Comparison of ENCODE assay signal across 24 cellular contexts in the genomic region with DNA sequence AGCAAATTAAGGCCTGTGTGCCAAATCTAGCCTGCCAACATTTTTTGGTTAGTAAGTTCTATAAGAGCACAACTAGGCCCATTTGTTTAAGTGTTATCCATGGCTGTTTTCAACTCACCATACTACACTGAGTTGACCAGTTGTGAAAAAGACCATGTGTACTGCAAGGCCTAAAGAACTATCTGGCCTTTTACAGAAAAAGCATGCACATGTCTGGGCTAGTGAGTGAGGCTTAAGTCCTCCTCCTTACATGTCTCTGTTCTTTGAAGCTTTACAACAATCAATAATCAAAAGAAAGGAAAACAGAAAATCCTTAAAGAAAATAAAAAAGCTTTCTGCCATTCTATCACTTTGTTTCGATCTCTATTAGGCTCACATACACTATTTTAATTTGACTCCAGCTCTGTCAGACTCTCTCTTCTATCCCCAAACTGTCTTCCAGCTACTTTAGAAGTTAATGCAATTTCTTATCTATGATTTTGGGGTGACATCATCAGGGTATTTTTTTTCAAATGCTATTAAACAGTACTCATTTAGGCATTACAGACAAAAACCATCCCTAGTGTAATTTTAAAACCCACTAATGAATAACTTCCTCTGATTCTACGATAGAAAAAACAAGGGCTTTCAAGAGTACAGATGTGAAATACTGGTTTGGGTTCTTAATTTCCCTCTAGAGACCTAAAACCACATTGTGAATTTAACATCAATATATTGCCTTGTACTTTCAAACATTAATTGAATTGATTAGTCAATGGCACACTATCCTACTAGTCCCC.
DNase-seq lines count a peak whose midpoint lies in the region; ATAC-seq, FAIRE-seq and TF ChIP-seq lines count a peak whose summit lies in the region.
"Had no signal": no experiment of that assay in that cellular context is flagged by ENCODE, and none has a peak within 500 bp of the region (broad histone marks: within the 10 kb centered on the region; RNA-seq: fewer than 3 reads in every experiment).

No MANE protein-coding gene starts in this region.

- H2AFZ ChIP-seq in K562 (ENCODE audit: low read depth, low read length), result no peak overlapping the region

- TF ChIP-seq RAD21 in K562 (CRISPR knock-in tag; conservative IDR thresholded peaks at IDR 0.05 in 1 of 2, IDR thresholded peaks at IDR 0.05 in 1 of 2), result no peak

- H3K4me2 ChIP-seq in K562 (ENCODE audit: insufficient read depth, low read length), result no peak overlapping the region

- in situ Hi-C loops in K562 (cut with MboI), result no loop called here

- no peak for TF ChIP-seq POLR2A in K562 (conservative IDR thresholded peaks at IDR 0.05)

- H3K9me3 Mint-ChIP-seq in activated CD8-positive, alpha-beta T cell treated with anti-CD3 and anti-CD28 coated beads for 36 hours, result no peaks in the 10 kb centered on the region
- H3K9me3 Mint-ChIP-seq in activated CD8-positive, alpha-beta T cell treated with anti-CD3 and anti-CD28 coated beads, Interleukin-2, amount 10 ng/mL, durations not matched to agents 7 days and 5 days (ENCODE audit: insufficient read depth), result no peaks in the 10 kb centered on the region
- H3K9me3 Mint-ChIP-seq in memory B cell, result peaks cover 3% of the 10 kb centered on the region
- H3K9me3 Mint-ChIP-seq: HFFc6 had no signal

- H3K4me3 ChIP-seq in K562, result no peak overlapping the region
- H3K4me3 ChIP-seq: heart left ventricle had no signal

- H3K27ac ChIP-seq in K562 (ENCODE audit: extremely low read depth, low read depth, low read length), result no peak overlapping the region
- H3K27ac ChIP-seq: heart left ventricle had no signal

- ATAC-seq in activated CD8-positive, alpha-beta T cell treated with anti-CD3 and anti-CD28 coated beads for 36 hours, result no peak
- ATAC-seq in activated CD8-positive, alpha-beta T cell treated with anti-CD3 and anti-CD28 coated beads, Interleukin-2, amount 10 ng/mL, durations not matched to agents 7 days and 5 days, result no peak
- ATAC-seq in HG03354 (IDR thresholded peaks at IDR 0.05; ENCODE audit: poor library complexity, severe bottlenecking, unreplicated experiment), result peak; percentile 58
- peak; percentile 39; the same call in 2 of the 3 replicates for ATAC-seq in K562
- no peak for ATAC-seq in memory B cell (ENCODE audit: low read depth)
- no peak for ATAC-seq in HG02885 (IDR thresholded peaks at IDR 0.05; ENCODE audit: poor library complexity, unreplicated experiment)
- ATAC-seq: activated CD4-positive, alpha-beta T cell treated with anti-CD3 and anti-CD28 coated beads for 36 hours; activated naive CD4-positive, alpha-beta T cell treated with anti-CD3 and anti-CD28 coated beads, Interleukin-2, amount 50 U/mL, for 72 hours; activated T-cell treated with anti-CD3 and anti-CD28 coated beads, Interleukin-2, amount 50 U/mL, for 4 hours; heart left ventricle; left cardiac atrium; naive thymus-derived CD4-positive, alpha-beta T cell; Panc1 had no signal

- H3K27ac Mint-ChIP-seq in activated CD8-positive, alpha-beta T cell treated with anti-CD3 and anti-CD28 coated beads for 36 hours, result peak overlapping the region; percentile 23
- H3K27ac Mint-ChIP-seq in activated CD8-positive, alpha-beta T cell treated with anti-CD3 and anti-CD28 coated beads, Interleukin-2, amount 10 ng/mL, durations not matched to agents 7 days and 5 days, result no peak overlapping the region
- H3K27ac Mint-ChIP-seq in memory B cell, result peak overlapping the region; percentile 26
- H3K27ac Mint-ChIP-seq: activated CD4-positive, alpha-beta T cell treated with anti-CD3 and anti-CD28 coated beads for 36 hours; activated naive CD4-positive, alpha-beta T cell treated with anti-CD3 and anti-CD28 coated beads, Interleukin-2, amount 50 U/mL, for 72 hours; HFFc6 had no signal

- H4K20me1 ChIP-seq in K562 (replicated peaks; ENCODE audit: control insufficient read depth, insufficient read depth, low read length), result no peaks in the 10 kb centered on the region

- POLR2A ChIA-PET in activated CD8-positive, alpha-beta T cell treated with anti-CD3 and anti-CD28 coated beads for 36 hours (lab: Charles Lee), result no interaction called here
- POLR2A ChIA-PET in activated CD8-positive, alpha-beta T cell treated with anti-CD3 and anti-CD28 coated beads, Interleukin-2, amount 10 ng/mL, durations not matched to agents 7 days and 5 days (lab: Charles Lee), result no interaction called here
- POLR2A ChIA-PET in K562 (lab: Yijun Ruan, JAX), result no interaction called here

- no TSS peak for BruUV-seq in K562 (replicated peaks; lab: Mats Ljungman, UMichigan)

- H3K36me3 ChIP-seq in K562 (ENCODE audit: control insufficient read depth, insufficient read depth, low read length), result 0 out of 3 replicates have a peak, but pooled peaks cover 3% of the 10 kb centered on the region
- H3K36me3 ChIP-seq: BE2C had no signal

- peaks cover 17% of the 10 kb centered on the region for H3K36me3 Mint-ChIP-seq in activated CD8-positive, alpha-beta T cell treated with anti-CD3 and anti-CD28 coated beads for 36 hours (ENCODE audit: low read depth)
- H3K36me3 Mint-ChIP-seq in activated CD8-positive, alpha-beta T cell treated with anti-CD3 and anti-CD28 coated beads, Interleukin-2, amount 10 ng/mL, durations not matched to agents 7 days and 5 days (ENCODE audit: low read depth), result peaks cover 12% of the 10 kb centered on the region
- H3K36me3 Mint-ChIP-seq in memory B cell, result peaks cover 28% of the 10 kb centered on the region

- TF ChIP-seq CTCF in activated CD8-positive, alpha-beta T cell treated with anti-CD3 and anti-CD28 coated beads for 36 hours (IDR thresholded peaks at IDR 0.05), result no peak
- TF ChIP-seq CTCF in K562 (IDR thresholded peaks at IDR 0.05 in 2 of 3, conservative IDR thresholded peaks at IDR 0.05 in 1 of 3; ENCODE audit: insufficient read depth in 2 of 3, low read depth in 1 of 3, low read length in 3 of 3), result no peak

- H3K27me3 Mint-ChIP-seq in activated CD8-positive, alpha-beta T cell treated with anti-CD3 and anti-CD28 coated beads for 36 hours, result no peaks in the 10 kb centered on the region
- no peaks in the 10 kb centered on the region for H3K27me3 Mint-ChIP-seq in activated CD8-positive, alpha-beta T cell treated with anti-CD3 and anti-CD28 coated beads, Interleukin-2, amount 10 ng/mL, durations not matched to agents 7 days and 5 days (ENCODE audit: low read depth)
- no peaks in the 10 kb centered on the region for H3K27me3 Mint-ChIP-seq in memory B cell
- H3K27me3 Mint-ChIP-seq: activated CD4-positive, alpha-beta T cell treated with anti-CD3 and anti-CD28 coated beads for 36 hours; naive thymus-derived CD4-positive, alpha-beta T cell had no signal

- CTCF ChIA-PET in activated CD8-positive, alpha-beta T cell treated with anti-CD3 and anti-CD28 coated beads for 36 hours (lab: Charles Lee), result no interaction called here
- CTCF ChIA-PET in activated CD8-positive, alpha-beta T cell treated with anti-CD3 and anti-CD28 coated beads, Interleukin-2, amount 10 ng/mL, durations not matched to agents 7 days and 5 days (lab: Charles Lee), result no interaction called here
- CTCF ChIA-PET in K562 (lab: Yijun Ruan, JAX; ENCODE audit: low intra/inter-chr PET ratio), result no interaction called here

- no peak for DNase-seq in activated CD8-positive, alpha-beta T cell treated with anti-CD3 and anti-CD28 coated beads for 36 hours
- DNase-seq in activated CD8-positive, alpha-beta T cell treated with anti-CD3 and anti-CD28 coated beads, Interleukin-2, amount 10 ng/mL, durations not matched to agents 7 days and 5 days, result no peak
- DNase-seq in K562 (ENCODE audit: extremely low read depth in 1 of 4, low spot score in 3 of 4) (no peak), memory B cell (ENCODE audit: low spot score in 2 of 2) (no peak), anterior cingulate cortex (lab: John Stamatoyannopoulos, UW) (no peak), C1 segment of cervical spinal cord (lab: John Stamatoyannopoulos, UW) (no peak)
- DNase-seq: 8988T; activated CD4-positive, alpha-beta T cell treated with anti-CD3 and anti-CD28 coated beads for 36 hours; activated T-cell treated with anti-CD3 and anti-CD28 coated beads, Interleukin-2, amount 50 U/mL, for 4 hours; BE2C; cerebellar nuclear complex; heart left ventricle; HFFc6; left cardiac atrium; naive thymus-derived CD4-positive, alpha-beta T cell; NCI-H524; NK-92 treated with Interleukin-12 subunit alpha and Interleukin-12 subunit beta, amount 100 ng/mL, for 24 hours; substantia nigra; T-helper 1 cell had no signal

- TF ChIP-seq EP300 in K562 (IDR thresholded peaks at IDR 0.05; ENCODE audit: low read length), result no peak

- H3K79me2 ChIP-seq in K562 (ENCODE audit: control insufficient read depth, insufficient read depth, low read length), result no peaks in the 10 kb centered on the region

- no peaks in the 10 kb centered on the region for H3K4me1 Mint-ChIP-seq in activated CD8-positive, alpha-beta T cell treated with anti-CD3 and anti-CD28 coated beads for 36 hours (ENCODE audit: low read depth)
- no peaks in the 10 kb centered on the region for H3K4me1 Mint-ChIP-seq in activated CD8-positive, alpha-beta T cell treated with anti-CD3 and anti-CD28 coated beads, Interleukin-2, amount 10 ng/mL, durations not matched to agents 7 days and 5 days (ENCODE audit: low read depth)
- H3K4me1 Mint-ChIP-seq in memory B cell, result peaks cover 6% of the 10 kb centered on the region

- no peaks in the 10 kb centered on the region for H3K9me3 ChIP-seq in K562 (replicated peaks; ENCODE audit: control insufficient read depth, insufficient read depth, low read depth, low read length)
- H3K9me3 ChIP-seq: BE2C had no signal

- H3K4me3 Mint-ChIP-seq in activated CD8-positive, alpha-beta T cell treated with anti-CD3 and anti-CD28 coated beads for 36 hours, result no peak overlapping the region
- H3K4me3 Mint-ChIP-seq in activated CD8-positive, alpha-beta T cell treated with anti-CD3 and anti-CD28 coated beads, Interleukin-2, amount 10 ng/mL, durations not matched to agents 7 days and 5 days, result no peak overlapping the region
- no peak overlapping the region for H3K4me3 Mint-ChIP-seq in memory B cell
- H3K4me3 Mint-ChIP-seq: activated CD4-positive, alpha-beta T cell treated with anti-CD3 and anti-CD28 coated beads for 36 hours; activated T-cell treated with anti-CD3 and anti-CD28 coated beads, Interleukin-2, amount 50 U/mL, for 4 hours; HFFc6; naive thymus-derived CD4-positive, alpha-beta T cell had no signal

- H3K27me3 ChIP-seq in K562 (ENCODE audit: control insufficient read depth in 2 of 2, insufficient read depth in 2 of 2, low read length in 2 of 2), result no peaks in the 10 kb centered on the region
- H3K27me3 ChIP-seq: BE2C, heart left ventricle had no signal

- no peaks in the 10 kb centered on the region for H3K4me1 ChIP-seq in K562 (replicated peaks in 1 of 2; ENCODE audit: control insufficient read depth in 2 of 2, insufficient read depth in 2 of 2, low read length in 2 of 2)
- H3K4me1 ChIP-seq: heart left ventricle had no signal

- FAIRE-seq in K562 (lab: Jason Lieb, UNC), result no peak
- FAIRE-seq: small intestine had no signal

- H3K9ac ChIP-seq in K562 (ENCODE audit: insufficient read depth in 1 of 2, low read depth in 2 of 2, low read length in 2 of 2), result no peak overlapping the region

- intact Hi-C loops in activated CD8-positive, alpha-beta T cell treated with anti-CD3 and anti-CD28 coated beads for 36 hours (cut with micrococcal nuclease), result no loop called here
- intact Hi-C loops in K562 (cut with micrococcal nuclease), result no loop called here

- WGBS in K562 (ENCODE audit: insufficient coverage, low coverage, missing lambda C conversion rate), result 67% methylated on average over 2 of the region's 2 CpGs

- no peaks in the 10 kb centered on the region for H3K9me1 ChIP-seq in K562 (ENCODE audit: control insufficient read depth, insufficient read depth, low read length)

Comparison
In these comparisons a context has a peak if more than half of its experiments do, and no peak if none do; other contexts are left out.
1. ATAC-seq: peak in HG03354 (single experiment) and K562 (single experiment); none in activated CD8-positive, alpha-beta T cell treated with anti-CD3 and anti-CD28 coated beads for 36 hours (single experiment), activated CD8-positive, alpha-beta T cell treated with anti-CD3 and anti-CD28 coated beads, Interleukin-2, amount 10 ng/mL, durations not matched to agents 7 days and 5 days (single experiment), memory B cell (single experiment) and HG02885 (single experiment).